Comparison of ENCODE assay signal across 14 cellular contexts in genomic region chr4:53113433-53114215, GRCh38.
A peak's percentile ranks its signal among the peaks of the same experiment; 100 is the strongest.
DNase-seq lines count a peak whose midpoint lies in the region; ATAC-seq and TF ChIP-seq lines count a peak whose summit lies in the region.
"Had no signal": no experiment of that assay in that cellular context is flagged by ENCODE, and none has a peak within 500 bp of the region (broad histone marks: within the 10 kb centered on the region; RNA-seq: fewer than 3 reads in every experiment).

No MANE protein-coding gene starts in this region.

- peaks cover 27% of the 10 kb centered on the region for H3K4me1 Mint-ChIP-seq in activated T-cell treated with anti-CD3 and anti-CD28 coated beads, Interleukin-2, amount 50 U/mL, for 4 hours (ENCODE audit: low read depth)

- H3K4me1 ChIP-seq in foreskin keratinocyte = peaks cover 4% of the 10 kb centered on the region
- H3K4me1 ChIP-seq: Peyer's patch had no signal

- peaks cover 24% of the 10 kb centered on the region for H3K9me3 Mint-ChIP-seq in activated T-cell treated with anti-CD3 and anti-CD28 coated beads, Interleukin-2, amount 50 U/mL, for 4 hours

- no peak overlapping the region for H3K27ac ChIP-seq in foreskin keratinocyte
- H3K27ac ChIP-seq: Peyer's patch had no signal

- no peak overlapping the region for H3K4me3 ChIP-seq in foreskin fibroblast (ENCODE audit: low read depth in 1 of 2, low read length in 2 of 2)
- H3K4me3 ChIP-seq: Peyer's patch had no signal

- H3K27me3 ChIP-seq in foreskin keratinocyte = no peaks in the 10 kb centered on the region
- H3K27me3 ChIP-seq: Peyer's patch had no signal

- H3K4me3 Mint-ChIP-seq in activated T-cell treated with anti-CD3 and anti-CD28 coated beads, Interleukin-2, amount 50 U/mL, for 4 hours = no peak overlapping the region

- peaks cover 34% of the 10 kb centered on the region for H3K36me3 Mint-ChIP-seq in activated T-cell treated with anti-CD3 and anti-CD28 coated beads, Interleukin-2, amount 50 U/mL, for 4 hours (ENCODE audit: insufficient read depth)

- TF ChIP-seq CTCF in foreskin keratinocyte (conservative IDR thresholded peaks at IDR 0.05) = no peak
- TF ChIP-seq CTCF in foreskin fibroblast (IDR thresholded peaks at IDR 0.05; ENCODE audit: low read depth, low read length) = no peak

- H3K27me3 Mint-ChIP-seq in activated T-cell treated with anti-CD3 and anti-CD28 coated beads, Interleukin-2, amount 50 U/mL, for 4 hours (ENCODE audit: low read depth) = no peaks in the 10 kb centered on the region
- H3K27me3 Mint-ChIP-seq: progenitor cell of endocrine pancreas had no signal

- ATAC-seq in activated T-cell treated with anti-CD3 and anti-CD28 coated beads, Interleukin-2, amount 50 U/mL, for 4 hours = peak; percentile 97 to 99
- ATAC-seq in GM21367 (IDR thresholded peaks at IDR 0.05; ENCODE audit: unreplicated experiment) (peak; percentile 53), HG03565 (IDR thresholded peaks at IDR 0.05; ENCODE audit: unreplicated experiment) (peak; percentile 70), foreskin keratinocyte (peak; percentile 51), HG03108 (IDR thresholded peaks at IDR 0.05; ENCODE audit: unreplicated experiment) (no peak)

- DNase-seq in activated T-cell treated with anti-CD3 and anti-CD28 coated beads, Interleukin-2, amount 50 U/mL, for 4 hours = no peak
- no peak for DNase-seq in activated T-cell treated with anti-CD3 and anti-CD28 coated beads, Interleukin-2, amount 50 U/mL, for 1 hour
- DNase-seq in foreskin keratinocyte (no peak), foreskin fibroblast (no peak), SKM-1 treated with dmso at 0.1 percent for 144 hours (lab: John Stamatoyannopoulos, UW; ENCODE audit: unreplicated experiment) (no peak)
- DNase-seq: aorta; NCI-H1436 treated with DMSO at 0.1 percent for 48 hours; NCI-H510A; Peyer's patch; stimulated activated CD4-positive, alpha-beta T cell treated with anti-CD3 and anti-CD28 coated beads, Interleukin-2, amount 100 ng/mL, for 24 hours had no signal
